In the genomic region with DNA sequence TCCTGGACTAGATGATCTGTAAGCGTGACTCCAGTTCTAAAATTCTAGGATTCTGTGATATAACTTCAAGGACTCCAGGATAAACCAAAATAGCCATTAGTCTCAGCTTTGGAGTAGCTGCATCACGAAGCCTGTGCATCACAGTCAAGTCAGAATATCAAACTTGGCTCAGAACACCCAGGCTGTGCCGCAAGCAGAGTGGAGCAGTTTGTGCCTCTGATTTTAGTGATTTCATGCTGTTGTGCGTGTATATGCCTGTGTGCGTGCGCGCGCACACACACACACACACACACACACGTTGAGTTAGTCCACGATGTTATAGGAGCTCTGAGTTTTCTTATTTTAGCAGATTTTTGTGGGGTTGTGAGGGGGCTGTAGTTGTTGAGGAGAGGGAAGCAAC, we compare ENCODE assay signal across 24 cellular contexts.
"Had no signal": no experiment of that assay in that cellular context is flagged by ENCODE, and none has a peak within 500 bp of the region (broad histone marks: within the 10 kb centered on the region; RNA-seq: fewer than 3 reads in every experiment).

No MANE protein-coding gene starts in this region.

- H3K4me1 ChIP-seq: adrenal gland, colonic mucosa, Peyer's patch, SJCRH30 had no signal

- H3K27me3 Mint-ChIP-seq: activated CD8-positive, alpha-beta memory T cell treated with anti-CD3 and anti-CD28 coated beads, Interleukin-2, amount 10 ng/mL, durations not matched to agents 7 days and 5 days; activated naive CD8-positive, alpha-beta T cell treated with anti-CD3 and anti-CD28 coated beads, Interleukin-2, amount 10 ng/mL, durations not matched to agents 7 days and 5 days had no signal

- H3K36me3 Mint-ChIP-seq: activated CD8-positive, alpha-beta memory T cell treated with anti-CD3 and anti-CD28 coated beads, Interleukin-2, amount 10 ng/mL, durations not matched to agents 7 days and 5 days; activated naive CD8-positive, alpha-beta T cell treated with anti-CD3 and anti-CD28 coated beads, Interleukin-2, amount 10 ng/mL, durations not matched to agents 7 days and 5 days had no signal

- H3K4me3 Mint-ChIP-seq: activated CD8-positive, alpha-beta memory T cell treated with anti-CD3 and anti-CD28 coated beads, Interleukin-2, amount 10 ng/mL, durations not matched to agents 7 days and 5 days; activated naive CD8-positive, alpha-beta T cell treated with anti-CD3 and anti-CD28 coated beads, Interleukin-2, amount 10 ng/mL, durations not matched to agents 7 days and 5 days had no signal

- H3K36me3 ChIP-seq: adrenal gland, colonic mucosa, Peyer's patch, SJCRH30 had no signal

- H3K27ac ChIP-seq: adrenal gland, colonic mucosa, Peyer's patch, RWPE1, SJCRH30, VCaP had no signal

- H3K4me3 ChIP-seq: adrenal gland, colonic mucosa, Peyer's patch, SJCRH30 had no signal

- H3K27ac Mint-ChIP-seq: activated CD8-positive, alpha-beta memory T cell treated with anti-CD3 and anti-CD28 coated beads, Interleukin-2, amount 10 ng/mL, durations not matched to agents 7 days and 5 days; activated naive CD8-positive, alpha-beta T cell treated with anti-CD3 and anti-CD28 coated beads, Interleukin-2, amount 10 ng/mL, durations not matched to agents 7 days and 5 days had no signal

- H3K9me3 Mint-ChIP-seq: activated naive CD8-positive, alpha-beta T cell treated with anti-CD3 and anti-CD28 coated beads, Interleukin-2, amount 10 ng/mL, durations not matched to agents 7 days and 5 days had no signal

- H3K9me3 ChIP-seq: adrenal gland, colonic mucosa, Peyer's patch, SJCRH30 had no signal

- H3K27me3 ChIP-seq: adrenal gland, colonic mucosa, Peyer's patch, SJCRH30 had no signal

- DNase-seq: activated CD4-positive, alpha-beta T cell treated with anti-CD3 and anti-CD28 coated beads for 4 hours; activated CD4-positive, alpha-beta T cell treated with anti-CD3 and anti-CD28 coated beads, Interleukin-2, amount 50 U/mL, for 4 hours; activated CD4-positive, CD25-positive, alpha-beta regulatory T cell; activated CD8-positive, alpha-beta memory T cell treated with anti-CD3 and anti-CD28 coated beads, Interleukin-2, amount 10 ng/mL, durations not matched to agents 7 days and 5 days; activated effector memory CD4-positive, alpha-beta T cell treated with Interleukin-2 at 50 U/mL for 16 hours; activated naive CD4-positive, alpha-beta T cell treated with Interleukin-2 at 50 U/mL for 16 hours; activated naive CD8-positive, alpha-beta T cell treated with anti-CD3 and anti-CD28 coated beads, Interleukin-2, amount 10 ng/mL, durations not matched to agents 7 days and 5 days; adrenal gland; colonic mucosa; IMR-90; Kasumi-1; KBM-7; NCI-H2171; NCI-H345; NCI-H510A; NCI-H526 treated with DMSO at 0.1 percent for 48 hours; NCI-H82; NK-92 treated with Interleukin-12 subunit alpha and Interleukin-12 subunit beta, amount 100 ng/mL, for 24 hours; OCI-M1; Peyer's patch; Right ventricle myocardium superior; SJCRH30 had no signal

- ATAC-seq: activated CD8-positive, alpha-beta memory T cell treated with anti-CD3 and anti-CD28 coated beads, Interleukin-2, amount 10 ng/mL, durations not matched to agents 7 days and 5 days had no signal
